In genomic region chr19:51644636-51645271, GRCh38 we compare ENCODE assay signal across 23 cellular contexts. TPM values are rescaled to one million over a fixed set of nuclear protein-coding genes. Genes with fewer than 3 reads are reported as not detected.
DNase-seq lines count a peak whose midpoint lies in the region; ATAC-seq and TF ChIP-seq lines count a peak whose summit lies in the region.
"Had no signal": no experiment of that assay in that cellular context is flagged by ENCODE, and none has a peak within 500 bp of the region (broad histone marks: within the 10 kb centered on the region; RNA-seq: fewer than 3 reads in every experiment).

No MANE protein-coding gene starts in this region.

- H3K4me3 Mint-ChIP-seq in endothelial cell (ENCODE audit: unreplicated experiment): no peak overlapping the region
- H3K4me3 Mint-ChIP-seq: stimulated activated naive CD8-positive, alpha-beta T cell treated with anti-CD3 and anti-CD28 coated beads, Interleukin-15, Interleukin-2, amounts not matched to agents 100 ng/mL and 50 ng/mL, for 24 hours; T-helper 2 cell treated with Interferon-gamma antibody and Interleukin-4, amounts not matched to agents 5 μg/mL and 100 μg/mL, for 36 hours had no signal

- in situ Hi-C loops in G401 (cut with HindIII; ENCODE audit: low sequenced_read_pairs): no loop called here

- H3K9me3 Mint-ChIP-seq in endothelial cell (ENCODE audit: unreplicated experiment): peaks cover 12% of the 10 kb centered on the region
- H3K9me3 Mint-ChIP-seq: stimulated activated naive CD8-positive, alpha-beta T cell treated with anti-CD3 and anti-CD28 coated beads, Interleukin-15, Interleukin-2, amounts not matched to agents 100 ng/mL and 50 ng/mL, for 24 hours; T-helper 2 cell treated with Interferon-gamma antibody and Interleukin-4, amounts not matched to agents 5 μg/mL and 100 μg/mL, for 36 hours had no signal

- peaks cover 2% of the 10 kb centered on the region for H3K27me3 Mint-ChIP-seq in endothelial cell (ENCODE audit: unreplicated experiment)

- peaks cover 1% of the 10 kb centered on the region; the same call in 1 of the 2 replicates for H3K36me3 ChIP-seq in GM06990 (ENCODE audit: control insufficient read depth, insufficient read depth, low read length)
- H3K36me3 ChIP-seq: adrenal gland, MG63, SJSA1, vagina had no signal

- peak overlapping the region; percentile 28 for H3K27ac Mint-ChIP-seq in endothelial cell (ENCODE audit: unreplicated experiment)
- H3K27ac Mint-ChIP-seq: stimulated activated naive CD8-positive, alpha-beta T cell treated with anti-CD3 and anti-CD28 coated beads, Interleukin-15, Interleukin-2, amounts not matched to agents 100 ng/mL and 50 ng/mL, for 24 hours; T-helper 2 cell treated with Interferon-gamma antibody and Interleukin-4, amounts not matched to agents 5 μg/mL and 100 μg/mL, for 36 hours had no signal

- no peak for ATAC-seq in HG02884 (IDR thresholded peaks at IDR 0.05; ENCODE audit: unreplicated experiment)
- ATAC-seq in GM18519 (IDR thresholded peaks at IDR 0.05; ENCODE audit: low FRiP score, unreplicated experiment): no peak

- peak overlapping the region; percentile 41 for H3K4me3 ChIP-seq in GM06990 (replicated peaks; ENCODE audit: low read depth, low read length)
- H3K4me3 ChIP-seq: adrenal gland, MG63, SJSA1, vagina had no signal

- no peaks in the 10 kb centered on the region; the same call in 1 of the 2 replicates for H3K27me3 ChIP-seq in GM06990 (replicated peaks; ENCODE audit: control insufficient read depth, insufficient read depth, low read length)
- H3K27me3 ChIP-seq: adrenal gland, vagina had no signal

- peak; percentile 31 for DNase-seq in GM06990 (ENCODE audit: extremely low read depth, insufficient read length)
- DNase-seq in NOMO-1 (lab: John Stamatoyannopoulos, UW; ENCODE audit: unreplicated experiment in 2 of 2): peak; percentile 85 to 94
- no peak for DNase-seq in endothelial cell (ENCODE audit: low spot score)
- DNase-seq in pons (ENCODE audit: low spot score): peak; percentile 51
- DNase-seq in activated CD8-positive, alpha-beta memory T cell treated with anti-CD3 and anti-CD28 coated beads, Interleukin-2, amount 50 U/mL, for 4 hours: no peak
- DNase-seq in G401 (ENCODE audit: low spot score): no peak
- DNase-seq: activated CD4-positive, CD25-positive, alpha-beta regulatory T cell treated with anti-CD3 and anti-CD28 coated beads, Interleukin-2, amount 50 U/mL, for 72 hours; adrenal gland; DND-41; effector CD4-positive, alpha-beta T cell; heart left ventricle; MG63; NCI-H2029 treated with DMSO at 0.1 percent for 48 hours; retina had no signal

- no peaks in the 10 kb centered on the region for H3K4me1 Mint-ChIP-seq in endothelial cell (ENCODE audit: unreplicated experiment)

- H3K36me3 Mint-ChIP-seq in endothelial cell (ENCODE audit: low read depth, unreplicated experiment): peaks cover 6% of the 10 kb centered on the region

- TF ChIP-seq CTCF in GM06990 (IDR thresholded peaks at IDR 0.05; ENCODE audit: insufficient read depth, low read length, poor library complexity, severe bottlenecking) (no peak), endothelial cell (IDR thresholded peaks at IDR 0.05; ENCODE audit: unreplicated experiment) (no peak)

RNA-seq across cellular contexts. Expression of gene SIGLEC14, which starts 1.9 kb away (rescaled TPM):
- 0.21 TPM for total RNA-seq in endothelial cell (ENCODE audit: unreplicated experiment)
- not detected in 2 replicates for total RNA-seq in G401 (2014; rRNA removed; shearing (Covaris generic))
- total RNA-seq: fibroblast of lung, lung microvascular endothelial cell, NCI-H460, SJSA1, vagina had no signal

RNA-seq across cellular contexts. Expression of gene SIGLEC5, which starts 14.6 kb away (rescaled TPM):
- total RNA-seq in endothelial cell (ENCODE audit: unreplicated experiment): not detected
- total RNA-seq in G401 (2014; rRNA removed; shearing (Covaris generic)): not detected in 2 replicates
- total RNA-seq: fibroblast of lung, lung microvascular endothelial cell, NCI-H460, SJSA1 had no signal

RNA-seq across cellular contexts. Expression of gene SPACA6, which starts 48.4 kb away (rescaled TPM):
- 12.9 TPM for total RNA-seq in endothelial cell (ENCODE audit: unreplicated experiment)
- 0.98 and 4.7 TPM in 2 replicates for total RNA-seq in G401 (2014; rRNA removed; shearing (Covaris generic))

Comparison
In these comparisons a context has a peak if more than half of its experiments do, and no peak if none do; other contexts are left out.
1. DNase-seq: peak in GM06990 (single experiment), NOMO-1 (2 of 2) and pons (single experiment); none in endothelial cell (single experiment), activated CD8-positive, alpha-beta memory T cell treated with anti-CD3 and anti-CD28 coated beads, Interleukin-2, amount 50 U/mL, for 4 hours (single experiment) and G401 (single experiment).